Comparison of ENCODE assay signal across 15 cellular contexts in genomic region chr18:3230401-3231334, GRCh38. TPM values are rescaled to one million over a fixed set of nuclear protein-coding genes. Genes with fewer than 3 reads are reported as not detected.
DNase-seq lines count a peak whose midpoint lies in the region; ATAC-seq and TF ChIP-seq lines count a peak whose summit lies in the region.
"Had no signal": no experiment of that assay in that cellular context is flagged by ENCODE, and none has a peak within 500 bp of the region (broad histone marks: within the 10 kb centered on the region; RNA-seq: fewer than 3 reads in every experiment).

No MANE protein-coding gene starts in this region.

- H3K36me3 ChIP-seq in upper lobe of left lung (no peaks in the 10 kb centered on the region), suprapubic skin (no peaks in the 10 kb centered on the region)

- 73 to 79% methylated on average over 9 of the region's 9 CpGs for WGBS in upper lobe of left lung, 2 donors
- WGBS in suprapubic skin: 81% methylated on average over 9 of the region's 9 CpGs

- TF ChIP-seq CTCF in fibroblast of villous mesenchyme (IDR thresholded peaks at IDR 0.05; ENCODE audit: insufficient read depth, low read depth, low read length) (no peak), upper lobe of left lung (IDR thresholded peaks at IDR 0.05) (no peak), suprapubic skin (IDR thresholded peaks at IDR 0.05) (no peak)

- H3K27ac ChIP-seq in upper lobe of left lung (no peak overlapping the region), suprapubic skin (no peak overlapping the region)

- no peak for TF ChIP-seq POLR2A in upper lobe of left lung (IDR thresholded peaks at IDR 0.05)
- TF ChIP-seq POLR2A in suprapubic skin (IDR thresholded peaks at IDR 0.05): no peak

- no peak for TF ChIP-seq EP300 in upper lobe of left lung (IDR thresholded peaks at IDR 0.05)
- no peak for TF ChIP-seq EP300 in suprapubic skin (IDR thresholded peaks at IDR 0.05)

- no peak for DNase-seq in activated CD4-positive, alpha-beta T cell treated with anti-CD3 and anti-CD28 coated beads for 36 hours
- no peak for DNase-seq in activated CD4-positive, alpha-beta T cell treated with anti-CD3 and anti-CD28 coated beads for 1 hour
- DNase-seq in RKO (ENCODE audit: low spot score) (peak; percentile 27), fibroblast of villous mesenchyme (ENCODE audit: low read depth) (peak; percentile 42), upper lobe of left lung (peak in 1 of 2 donors; percentile 69), Ammon's horn (ENCODE audit: low spot score) (no peak), suprapubic skin (ENCODE audit: low spot score in 2 of 2) (no peak)
- DNase-seq: activated CD4-positive, alpha-beta T cell treated with anti-CD3 and anti-CD28 coated beads, Interleukin-2, amount 50 U/mL, for 1 hour; caudate nucleus; DMS153; immature natural killer cell; MM.1S; naive thymus-derived CD4-positive, alpha-beta T cell; NCI-H774 had no signal

- peak; percentile 33 for ATAC-seq in activated CD4-positive, alpha-beta T cell treated with anti-CD3 and anti-CD28 coated beads for 36 hours
- ATAC-seq in upper lobe of left lung (ENCODE audit: low FRiP score in 2 of 2) (peak; percentile 64 to 78), HG02571 (IDR thresholded peaks at IDR 0.05; ENCODE audit: unreplicated experiment) (no peak)
- ATAC-seq: naive thymus-derived CD4-positive, alpha-beta T cell had no signal

- H3K4me3 Mint-ChIP-seq in activated CD4-positive, alpha-beta T cell treated with anti-CD3 and anti-CD28 coated beads for 36 hours: no peak overlapping the region
- H3K4me3 Mint-ChIP-seq: immature natural killer cell; naive thymus-derived CD4-positive, alpha-beta T cell had no signal

- H3K4me1 ChIP-seq in upper lobe of left lung (no peaks in the 10 kb centered on the region), suprapubic skin (peaks cover 6% of the 10 kb centered on the region)

- intact Hi-C loops in activated CD4-positive, alpha-beta T cell treated with anti-CD3 and anti-CD28 coated beads for 36 hours (cut with DNase I, micrococcal nuclease): no loop called here

- H3K4me3 ChIP-seq in fibroblast of villous mesenchyme (ENCODE audit: low read depth, low read length) (no peak overlapping the region), upper lobe of left lung (peak overlapping the region in 3 of 4 donors; percentile 2 to 12 (median 9)), suprapubic skin (no peak overlapping the region)

- no peaks in the 10 kb centered on the region for H3K27me3 Mint-ChIP-seq in activated CD4-positive, alpha-beta T cell treated with anti-CD3 and anti-CD28 coated beads for 36 hours
- H3K27me3 Mint-ChIP-seq: naive thymus-derived CD4-positive, alpha-beta T cell had no signal

- no peaks in the 10 kb centered on the region for H3K9me3 Mint-ChIP-seq in activated CD4-positive, alpha-beta T cell treated with anti-CD3 and anti-CD28 coated beads for 36 hours (ENCODE audit: low read depth)
- H3K9me3 Mint-ChIP-seq: immature natural killer cell; naive thymus-derived CD4-positive, alpha-beta T cell had no signal

- H3K27ac Mint-ChIP-seq in activated CD4-positive, alpha-beta T cell treated with anti-CD3 and anti-CD28 coated beads for 36 hours: no peak overlapping the region
- H3K27ac Mint-ChIP-seq: immature natural killer cell; naive thymus-derived CD4-positive, alpha-beta T cell had no signal

- POLR2A ChIA-PET in activated CD4-positive, alpha-beta T cell treated with anti-CD3 and anti-CD28 coated beads for 36 hours (lab: Charles Lee): no interaction called here

- CTCF ChIA-PET in activated CD4-positive, alpha-beta T cell treated with anti-CD3 and anti-CD28 coated beads for 36 hours (lab: Charles Lee): interaction anchor here (1.0 kb wide), 1 partner anchor 8 kb away, joined by 4 read pairs; no protein-coding TSS in a partner anchor

- H3K9me3 ChIP-seq in upper lobe of left lung (no peaks in the 10 kb centered on the region), suprapubic skin (no peaks in the 10 kb centered on the region)

- peaks cover 2% of the 10 kb centered on the region for H3K4me1 Mint-ChIP-seq in activated CD4-positive, alpha-beta T cell treated with anti-CD3 and anti-CD28 coated beads for 36 hours
- H3K4me1 Mint-ChIP-seq: immature natural killer cell had no signal

- H3K27me3 ChIP-seq in upper lobe of left lung (no peaks in the 10 kb centered on the region), suprapubic skin (no peaks in the 10 kb centered on the region)

- H3K36me3 Mint-ChIP-seq in activated CD4-positive, alpha-beta T cell treated with anti-CD3 and anti-CD28 coated beads for 36 hours (ENCODE audit: low read depth): no peaks in the 10 kb centered on the region

RNA-seq across cellular contexts. Expression of gene MYOM1, which starts 10.9 kb away (rescaled TPM):
- total RNA-seq in activated CD4-positive, alpha-beta T cell treated with anti-CD3 and anti-CD28 coated beads for 36 hours: under 1 TPM; 0.89 to 0.95 TPM
- total RNA-seq in fibroblast of villous mesenchyme (0.32 and 0.86 TPM in 2 replicates), upper lobe of left lung (10 to 100 TPM in 1 of 6 donors, 1 to 10 TPM in 4, under 1 TPM in 1; 0.76 to 11.2 (median 2.2) TPM), suprapubic skin (1 to 10 TPM in 3 of 4 donors, under 1 TPM in 1; 0.99 to 2.1 (median 1.6) TPM)

RNA-seq across cellular contexts. Expression of gene MYL12A, which starts 16.9 kb away (rescaled TPM):
- 100 to 1,000 TPM; 451 to 485 TPM for total RNA-seq in activated CD4-positive, alpha-beta T cell treated with anti-CD3 and anti-CD28 coated beads for 36 hours
- 861 and 1,222 TPM in 2 replicates for total RNA-seq in fibroblast of villous mesenchyme
- 100 to 1,000 TPM; 184 to 702 (median 558) TPM for total RNA-seq in upper lobe of left lung
- 100 to 1,000 TPM; 190 to 259 (median 242) TPM for total RNA-seq in suprapubic skin

RNA-seq across cellular contexts. Expression of gene MYL12B, which starts 31.3 kb away (rescaled TPM):
- 100 to 1,000 TPM; 282 to 301 TPM for total RNA-seq in activated CD4-positive, alpha-beta T cell treated with anti-CD3 and anti-CD28 coated beads for 36 hours
- 330 and 426 TPM in 2 replicates for total RNA-seq in fibroblast of villous mesenchyme
- total RNA-seq in upper lobe of left lung: 100 to 1,000 TPM in 5 of 6 donors, 10 to 100 TPM in 1; 93.2 to 451 (median 361) TPM
- total RNA-seq in suprapubic skin: 100 to 1,000 TPM; 182 to 333 (median 295) TPM

Comparison
In these comparisons a context has a peak if more than half of its experiments do, and no peak if none do; other contexts are left out.
1. DNase-seq: peak in RKO (single experiment) and fibroblast of villous mesenchyme (single experiment); none in activated CD4-positive, alpha-beta T cell treated with anti-CD3 and anti-CD28 coated beads for 36 hours (single experiment), activated CD4-positive, alpha-beta T cell treated with anti-CD3 and anti-CD28 coated beads for 1 hour (single experiment), Ammon's horn (single experiment) and suprapubic skin (0 of 2).
2. H3K4me3 ChIP-seq: peak in upper lobe of left lung (3 of 4); none in fibroblast of villous mesenchyme (single experiment) and suprapubic skin (single experiment).